19 cellular contexts compared by ENCODE assay signal in genomic region chr12:94245984-94246383, GRCh38.
A peak's percentile ranks its signal among the peaks of the same experiment; 100 is the strongest.
DNase-seq lines count a peak whose midpoint lies in the region; ATAC-seq and TF ChIP-seq lines count a peak whose summit lies in the region.
"Had no signal": no experiment of that assay in that cellular context is flagged by ENCODE, and none has a peak within 500 bp of the region (broad histone marks: within the 10 kb centered on the region; RNA-seq: fewer than 3 reads in every experiment).

No MANE protein-coding gene starts in this region.

- H3K9me3 Mint-ChIP-seq in activated CD4-positive, alpha-beta T cell treated with anti-CD3 and anti-CD28 coated beads, Interleukin-2, amount 10 ng/mL, durations not matched to agents 24 days and 14 days: peaks cover 4% of the 10 kb centered on the region
- H3K9me3 Mint-ChIP-seq in osteocyte (ENCODE audit: unreplicated experiment): no peaks in the 10 kb centered on the region

- peak overlapping the region; percentile 65 for H3K4me2 ChIP-seq in Loucy (ENCODE audit: low read depth, low read length, poor library complexity, severe bottlenecking)

- no peak overlapping the region for H3K4me3 Mint-ChIP-seq in activated CD4-positive, alpha-beta T cell treated with anti-CD3 and anti-CD28 coated beads, Interleukin-2, amount 10 ng/mL, durations not matched to agents 24 days and 14 days
- no peak overlapping the region for H3K4me3 Mint-ChIP-seq in osteocyte (ENCODE audit: unreplicated experiment)

- H3K36me3 Mint-ChIP-seq in activated CD4-positive, alpha-beta T cell treated with anti-CD3 and anti-CD28 coated beads, Interleukin-2, amount 10 ng/mL, durations not matched to agents 24 days and 14 days (ENCODE audit: low read depth): peaks cover 76% of the 10 kb centered on the region
- no peaks in the 10 kb centered on the region for H3K36me3 Mint-ChIP-seq in osteocyte (ENCODE audit: unreplicated experiment)

- no peaks in the 10 kb centered on the region for H3K27me3 Mint-ChIP-seq in activated CD4-positive, alpha-beta T cell treated with anti-CD3 and anti-CD28 coated beads, Interleukin-2, amount 10 ng/mL, durations not matched to agents 24 days and 14 days
- peaks cover 31% of the 10 kb centered on the region for H3K27me3 Mint-ChIP-seq in osteocyte (ENCODE audit: unreplicated experiment)

- no peak for ATAC-seq in GM19023 (IDR thresholded peaks at IDR 0.05; ENCODE audit: unreplicated experiment)
- ATAC-seq: GM12878, left lobe of liver, pancreas, SK-N-SH treated with all-trans-retinoic acid at 6 μM for 48 hours had no signal

- peaks cover 41% of the 10 kb centered on the region for H3K4me1 ChIP-seq in Loucy (ENCODE audit: insufficient read depth, low read length, poor library complexity, severe bottlenecking)
- H3K4me1 ChIP-seq: esophagus muscularis mucosa, pancreas, testis had no signal

- H3K9me2 ChIP-seq in Loucy (replicated peaks; ENCODE audit: low read depth, low read length): no peaks in the 10 kb centered on the region

- H3K79me2 ChIP-seq in Loucy (ENCODE audit: insufficient read depth, low read length): no peaks in the 10 kb centered on the region

- no peak for DNase-seq in activated CD4-positive, alpha-beta T cell treated with anti-CD3 and anti-CD28 coated beads, Interleukin-2, amount 10 ng/mL, durations not matched to agents 24 days and 14 days
- DNase-seq in activated CD4-positive, alpha-beta T cell treated with anti-CD3 and anti-CD28 coated beads, Interleukin-2, amount 50 U/mL, for 1 hour: no peak
- peak; percentile 33 for DNase-seq in brain pericyte (ENCODE audit: low read depth, low spot score)
- DNase-seq in osteocyte (ENCODE audit: extremely low spot score, unreplicated experiment): peak; percentile 66
- no peak for DNase-seq in activated CD4-positive, CD25-positive, alpha-beta regulatory T cell treated with anti-CD3 and anti-CD28 coated beads, Interleukin-2, amount 50 U/mL, for 72 hours
- no peak for DNase-seq in NK-92 treated with Interleukin-12 subunit alpha and Interleukin-12 subunit beta, amount 100 ng/mL, for 24 hours (lab: John Stamatoyannopoulos, UW)
- DNase-seq: activated effector memory CD4-positive, alpha-beta T cell treated with anti-CD3 and anti-CD28 coated beads, Interleukin-2, amount 50 U/mL, for 16 hours; Calu3; NCI-H2029; NCI-H82; pancreas; stimulated activated CD4-positive, alpha-beta T cell treated with anti-CD3 and anti-CD28 coated beads, Interleukin-2, amount 100 ng/mL, for 24 hours; testis had no signal

- peak overlapping the region; percentile 5 for H3K27ac Mint-ChIP-seq in activated CD4-positive, alpha-beta T cell treated with anti-CD3 and anti-CD28 coated beads, Interleukin-2, amount 10 ng/mL, durations not matched to agents 24 days and 14 days
- no peak overlapping the region for H3K27ac Mint-ChIP-seq in osteocyte (ENCODE audit: unreplicated experiment)

- H3F3A ChIP-seq in Loucy (ENCODE audit: low read depth): no peaks in the 10 kb centered on the region

- H3K4me1 Mint-ChIP-seq in activated CD4-positive, alpha-beta T cell treated with anti-CD3 and anti-CD28 coated beads, Interleukin-2, amount 10 ng/mL, durations not matched to agents 24 days and 14 days: peaks cover 33% of the 10 kb centered on the region
- peaks cover 4% of the 10 kb centered on the region for H3K4me1 Mint-ChIP-seq in osteocyte (ENCODE audit: unreplicated experiment)

- no peaks in the 10 kb centered on the region for H3K9me3 ChIP-seq in Loucy (ENCODE audit: insufficient read depth, low read depth, low read length)
- H3K9me3 ChIP-seq: esophagus muscularis mucosa, pancreas, testis had no signal

- TF ChIP-seq CTCF in Loucy (conservative IDR thresholded peaks at IDR 0.05; ENCODE audit: low read length) (no peak), osteocyte (IDR thresholded peaks at IDR 0.05) (no peak)

- intact Hi-C loops in activated CD4-positive, alpha-beta T cell treated with anti-CD3 and anti-CD28 coated beads, Interleukin-2, amount 10 ng/mL, durations not matched to agents 24 days and 14 days (cut with micrococcal nuclease): loop anchor here (2.0 kb wide), 1 partner anchor 17 kb away; no protein-coding TSS in a partner anchor

- H3K4me3 ChIP-seq in Loucy (ENCODE audit: low read length, poor library complexity, severe bottlenecking): no peak overlapping the region
- H3K4me3 ChIP-seq: esophagus muscularis mucosa, GM12878, pancreas, testis had no signal

- H3K9ac ChIP-seq in Loucy (ENCODE audit: low read depth, low read length, poor library complexity, severe bottlenecking): peak overlapping the region; percentile 30

- H3K36me3 ChIP-seq in Loucy (ENCODE audit: insufficient read depth, low read length): peaks cover 10% of the 10 kb centered on the region; the same call in 1 of the 2 replicates
- H3K36me3 ChIP-seq: esophagus muscularis mucosa, pancreas had no signal

- H2AFZ ChIP-seq in Loucy (ENCODE audit: low read length): no peak overlapping the region

- H3K27me3 ChIP-seq in Loucy (ENCODE audit: insufficient read depth, low read length, poor library complexity, severe bottlenecking): no peaks in the 10 kb centered on the region
- H3K27me3 ChIP-seq: esophagus muscularis mucosa, pancreas, testis had no signal

- H4K20me1 ChIP-seq in Loucy (ENCODE audit: insufficient read depth, low read length, poor library complexity, severe bottlenecking): no peaks in the 10 kb centered on the region

Comparison
In these comparisons a context has a peak if more than half of its experiments do, and no peak if none do; other contexts are left out.
1. DNase-seq: peak in brain pericyte (single experiment) and osteocyte (single experiment); none in activated CD4-positive, alpha-beta T cell treated with anti-CD3 and anti-CD28 coated beads, Interleukin-2, amount 10 ng/mL, durations not matched to agents 24 days and 14 days (single experiment), activated CD4-positive, alpha-beta T cell treated with anti-CD3 and anti-CD28 coated beads, Interleukin-2, amount 50 U/mL, for 1 hour (single experiment), activated CD4-positive, CD25-positive, alpha-beta regulatory T cell treated with anti-CD3 and anti-CD28 coated beads, Interleukin-2, amount 50 U/mL, for 72 hours (single experiment) and NK-92 treated with Interleukin-12 subunit alpha and Interleukin-12 subunit beta, amount 100 ng/mL, for 24 hours (single experiment).